In genomic region chr21:36073911-36074310, GRCh38 we compare ENCODE assay signal across 1 cellular context. TPM values are rescaled to one million over a fixed set of nuclear protein-coding genes. Genes with fewer than 3 reads are reported as not detected.
"Had no signal": no experiment of that assay in that cellular context is flagged by ENCODE, and none has a peak within 500 bp of the region (broad histone marks: within the 10 kb centered on the region; RNA-seq: fewer than 3 reads in every experiment).

No MANE protein-coding gene starts in this region.

RNA-seq across cellular contexts. Expression of gene CBR1, which starts 4.1 kb away (rescaled TPM):
- total RNA-seq: SJCRH30 had no signal
